12 cellular contexts compared by ENCODE assay signal in genomic region chr2:211879323-211879722, GRCh38.
DNase-seq lines count a peak whose midpoint lies in the region; ATAC-seq, FAIRE-seq and TF ChIP-seq lines count a peak whose summit lies in the region.
"Had no signal": no experiment of that assay in that cellular context is flagged by ENCODE, and none has a peak within 500 bp of the region (broad histone marks: within the 10 kb centered on the region; RNA-seq: fewer than 3 reads in every experiment).

No MANE protein-coding gene starts in this region.

- H2BK120ac ChIP-seq in mesenchymal stem cell (ENCODE audit: low read depth, low read length), result no peak overlapping the region

- TF ChIP-seq CTCF in D721Med (IDR thresholded peaks at IDR 0.05; ENCODE audit: insufficient read depth, missing control alignments) (peak; percentile 37), astrocyte (IDR thresholded peaks at IDR 0.05; ENCODE audit: insufficient read depth, low read depth, low read length) (peak; percentile 25)

- H3K9me3 ChIP-seq in astrocyte (ENCODE audit: insufficient read depth, low read depth, low read length) (no peaks in the 10 kb centered on the region), mesenchymal stem cell (ENCODE audit: control insufficient read depth, low read length) (no peaks in the 10 kb centered on the region)
- no peaks in the 10 kb centered on the region for H3K9me3 ChIP-seq in CD4-positive, alpha-beta memory T cell (ENCODE audit: control insufficient read depth in 1 of 2, low read length in 2 of 2)
- H3K9me3 ChIP-seq: colonic mucosa, ovary had no signal

- no peaks in the 10 kb centered on the region for H3K36me3 Mint-ChIP-seq in astrocyte (ENCODE audit: low read depth, unreplicated experiment)
- H3K36me3 Mint-ChIP-seq in CD4-positive, alpha-beta memory T cell, result no peaks in the 10 kb centered on the region

- no peak overlapping the region for H2BK12ac ChIP-seq in mesenchymal stem cell (ENCODE audit: low read length in 2 of 2)

- H3K27me3 Mint-ChIP-seq in astrocyte (ENCODE audit: low read depth, unreplicated experiment), result no peaks in the 10 kb centered on the region
- H3K27me3 Mint-ChIP-seq in CD4-positive, alpha-beta memory T cell, result no peaks in the 10 kb centered on the region

- H3K27ac ChIP-seq in astrocyte (ENCODE audit: low read depth, low read length), result no peak overlapping the region
- H3K27ac ChIP-seq in mesenchymal stem cell (ENCODE audit: low read length, poor library complexity, severe bottlenecking), result no peak overlapping the region
- no peak overlapping the region for H3K27ac ChIP-seq in CD4-positive, alpha-beta memory T cell (ENCODE audit: low read depth, low read length)
- H3K27ac ChIP-seq: colonic mucosa, ovary had no signal

- no peak overlapping the region for H2AK5ac ChIP-seq in mesenchymal stem cell (ENCODE audit: low read length, severe bottlenecking)

- no peak overlapping the region for H3K9ac ChIP-seq in astrocyte (ENCODE audit: low read length)
- H3K9ac ChIP-seq in mesenchymal stem cell (ENCODE audit: low read length), result no peak overlapping the region

- no peak overlapping the region for H3K14ac ChIP-seq in mesenchymal stem cell (ENCODE audit: low read length in 2 of 2)

- H3K18ac ChIP-seq in mesenchymal stem cell (ENCODE audit: low read depth in 1 of 2, low read length in 2 of 2), result no peak overlapping the region

- H3K79me2 ChIP-seq in astrocyte (ENCODE audit: insufficient read depth, low read length), result no peaks in the 10 kb centered on the region

- no peaks in the 10 kb centered on the region for H3K79me1 ChIP-seq in mesenchymal stem cell (replicated peaks; ENCODE audit: low read length, poor library complexity, severe bottlenecking)

- no peak overlapping the region for H4K91ac ChIP-seq in mesenchymal stem cell (ENCODE audit: low read length)

- CTCF ChIA-PET in CD4-positive, alpha-beta memory T cell (lab: Charles Lee; ENCODE audit: partially characterized antibody), result interaction anchor here (0.9 kb wide), 1 partner anchor 12 kb away, joined by 3 read pairs; no protein-coding TSS in a partner anchor

- H2AFZ ChIP-seq in astrocyte (ENCODE audit: low read depth, low read length) (no peak overlapping the region), mesenchymal stem cell (ENCODE audit: low read depth, low read length) (no peak overlapping the region)

- no peak overlapping the region for H2BK5ac ChIP-seq in mesenchymal stem cell (ENCODE audit: low read depth, low read length, poor library complexity, severe bottlenecking)

- DNase-seq in D721Med (ENCODE audit: insufficient read length, low spot score), result no peak
- DNase-seq in HCEC 1CT, result peak; percentile 45
- no peak for DNase-seq in astrocyte (ENCODE audit: low read depth)
- DNase-seq in mesenchymal stem cell, result peak; percentile 31
- DNase-seq in CD4-positive, alpha-beta memory T cell, result no peak
- DNase-seq in GF-D8 (lab: John Stamatoyannopoulos, UW), result no peak
- no peak for DNase-seq in AG20443 (ENCODE audit: low spot score)
- DNase-seq: activated T-cell treated with anti-CD3 and anti-CD28 coated beads for 4 hours, colonic mucosa, NCI-H1436 treated with DMSO at 0.1 percent for 48 hours, ovary had no signal

- no peak overlapping the region for H3K4me3 Mint-ChIP-seq in astrocyte (ENCODE audit: unreplicated experiment)
- H3K4me3 Mint-ChIP-seq in CD4-positive, alpha-beta memory T cell, result no peak overlapping the region

- H3K23ac ChIP-seq in mesenchymal stem cell (ENCODE audit: low read length in 2 of 2), result no peak overlapping the region

- no peaks in the 10 kb centered on the region for H3K27me3 ChIP-seq in astrocyte (ENCODE audit: insufficient read depth, low read length)
- H3K27me3 ChIP-seq in mesenchymal stem cell (ENCODE audit: control insufficient read depth in 1 of 2, insufficient read depth in 1 of 2, low read length in 2 of 2), result no peaks in the 10 kb centered on the region
- H3K27me3 ChIP-seq in CD4-positive, alpha-beta memory T cell (ENCODE audit: insufficient read depth, low read length), result no peaks in the 10 kb centered on the region
- H3K27me3 ChIP-seq: colonic mucosa, ovary had no signal

- H3K4me3 ChIP-seq in astrocyte (ENCODE audit: insufficient read depth, low read depth, low read length) (no peak overlapping the region), mesenchymal stem cell (ENCODE audit: insufficient read depth in 1 of 2, low read depth in 1 of 2, low read length in 2 of 2) (no peak overlapping the region)
- H3K4me3 ChIP-seq in CD4-positive, alpha-beta memory T cell (ENCODE audit: low read length in 2 of 2), result no peak overlapping the region
- H3K4me3 ChIP-seq: colonic mucosa, ovary had no signal

- no peaks in the 10 kb centered on the region for H3K9me3 Mint-ChIP-seq in astrocyte (ENCODE audit: unreplicated experiment)
- H3K9me3 Mint-ChIP-seq in CD4-positive, alpha-beta memory T cell, result peaks cover 0 to 6% (median under 1%) of the 10 kb centered on the region in 8 donors

- H4K8ac ChIP-seq in mesenchymal stem cell (ENCODE audit: low read length), result no peak overlapping the region

- H3K4me2 ChIP-seq in astrocyte (ENCODE audit: low read length), result no peak overlapping the region
- no peak overlapping the region for H3K4me2 ChIP-seq in mesenchymal stem cell (ENCODE audit: low read length, poor library complexity, severe bottlenecking)

- H3K4me1 ChIP-seq in astrocyte (ENCODE audit: insufficient read depth, low read length) (no peaks in the 10 kb centered on the region), mesenchymal stem cell (ENCODE audit: control insufficient read depth, insufficient read depth, low read depth, low read length) (no peaks in the 10 kb centered on the region)
- no peaks in the 10 kb centered on the region for H3K4me1 ChIP-seq in CD4-positive, alpha-beta memory T cell (ENCODE audit: insufficient read depth, low read length)
- H3K4me1 ChIP-seq: colonic mucosa had no signal

- peaks cover 2% of the 10 kb centered on the region for H3K4me1 Mint-ChIP-seq in astrocyte (ENCODE audit: low read depth, unreplicated experiment)
- no peaks in the 10 kb centered on the region for H3K4me1 Mint-ChIP-seq in CD4-positive, alpha-beta memory T cell

- no peak overlapping the region for H3K4ac ChIP-seq in mesenchymal stem cell (ENCODE audit: low read depth in 1 of 2, low read length in 2 of 2)

- POLR2A ChIA-PET in CD4-positive, alpha-beta memory T cell (lab: Charles Lee; ENCODE audit: partially characterized antibody), result no interaction called here

- no peaks in the 10 kb centered on the region for H4K20me1 ChIP-seq in astrocyte (ENCODE audit: insufficient read depth, low read length)

- intact Hi-C loops in CD4-positive, alpha-beta memory T cell (cut with micrococcal nuclease), result no loop called here

- FAIRE-seq in D721Med (lab: Jason Lieb, UNC) (no peak), astrocyte (lab: Jason Lieb, UNC) (no peak)

- H2BK15ac ChIP-seq in mesenchymal stem cell (ENCODE audit: low read depth, poor library complexity, severe bottlenecking), result no peak overlapping the region

- no peak for ATAC-seq in HG02763 (IDR thresholded peaks at IDR 0.05; ENCODE audit: unreplicated experiment)

- H3K27ac Mint-ChIP-seq in astrocyte (ENCODE audit: unreplicated experiment), result no peak overlapping the region
- no peak overlapping the region for H3K27ac Mint-ChIP-seq in CD4-positive, alpha-beta memory T cell

- H3K36me3 ChIP-seq in astrocyte (ENCODE audit: insufficient read depth, low read length) (no peaks in the 10 kb centered on the region), mesenchymal stem cell (ENCODE audit: control insufficient read depth in 1 of 2, insufficient read depth in 2 of 2, low read depth in 1 of 2, low read length in 2 of 2) (no peaks in the 10 kb centered on the region)
- no peaks in the 10 kb centered on the region for H3K36me3 ChIP-seq in CD4-positive, alpha-beta memory T cell (ENCODE audit: insufficient read depth, low read length)
- H3K36me3 ChIP-seq: colonic mucosa, ovary had no signal

Comparison
In these comparisons a context has a peak if more than half of its experiments do, and no peak if none do; other contexts are left out.
1. DNase-seq: peak in HCEC 1CT (single experiment) and mesenchymal stem cell (single experiment); none in D721Med (single experiment), astrocyte (single experiment), CD4-positive, alpha-beta memory T cell (0 of 5), GF-D8 (single experiment) and AG20443 (single experiment).